In genomic region chr1:1314678-1315335, GRCh38 we compare ENCODE assay signal across 33 cellular contexts. TPM values are rescaled to one million over a fixed set of nuclear protein-coding genes. Genes with fewer than 3 reads are reported as not detected.
A peak's percentile ranks its signal among the peaks of the same experiment; 100 is the strongest.
DNase-seq lines count a peak whose midpoint lies in the region; ATAC-seq and TF ChIP-seq lines count a peak whose summit lies in the region.
"Had no signal": no experiment of that assay in that cellular context is flagged by ENCODE, and none has a peak within 500 bp of the region (broad histone marks: within the 10 kb centered on the region; RNA-seq: fewer than 3 reads in every experiment).

No MANE protein-coding gene starts in this region.

- no peak overlapping the region for H3T11ph ChIP-seq in H9 (ENCODE audit: low read length)

- no peak overlapping the region for H3K9ac ChIP-seq in H9 (ENCODE audit: extremely low read depth, insufficient read length, low read length)
- peak overlapping the region; percentile 18; the same call in 1 of the 2 replicates for H3K9ac ChIP-seq in Karpas-422 (ENCODE audit: low read length)
- peak overlapping the region; percentile 60 for H3K9ac ChIP-seq in neuronal stem cell (ENCODE audit: low read depth, low read length, poor library complexity)
- H3K9ac ChIP-seq: SK-N-SH had no signal

- H2AK5ac ChIP-seq in H9 (ENCODE audit: insufficient read length, low read length) (no peak overlapping the region), neuronal stem cell (ENCODE audit: low read depth, low read length) (peak overlapping the region; percentile 94)

- H3K9me3 ChIP-seq in H9 (ENCODE audit: control insufficient read depth, low read depth, low read length) (no peaks in the 10 kb centered on the region), Karpas-422 (ENCODE audit: low read length) (no peaks in the 10 kb centered on the region), ectodermal cell (ENCODE audit: control insufficient read depth, low read length) (no peaks in the 10 kb centered on the region), neuronal stem cell (replicated peaks in 1 of 2; ENCODE audit: control insufficient read depth in 2 of 2, insufficient read depth in 1 of 2, low read depth in 1 of 2, low read length in 2 of 2) (no peaks in the 10 kb centered on the region)
- H3K9me3 ChIP-seq: BLaER1 treated with 17β-estradiol and CSF1 and Interleukin-3, amounts not matched to agents 10 nM and 100 nM; SK-N-SH; suprapubic skin; upper lobe of right lung had no signal

- no peak overlapping the region for H2BK15ac ChIP-seq in H9 (ENCODE audit: low read depth, low read length)
- no peak overlapping the region for H2BK15ac ChIP-seq in neuronal stem cell (ENCODE audit: low read length)

- peaks cover 18 to 66% (median 64%) of the 10 kb centered on the region in 3 experiments for H3K36me3 Mint-ChIP-seq in H9 (ENCODE audit: insufficient read depth in 1 of 3, low read depth in 3 of 3)
- H3K36me3 Mint-ChIP-seq: natural killer cell treated with Interleukin-12 subunit alpha and Interleukin-12 subunit beta and Interleukin-15 and Interleukin-18, amount 100 ng/mL, for 72 hours had no signal

- H3K27ac Mint-ChIP-seq in H9: peak overlapping the region in 1 of 3 experiments; percentile 67; a peak in 3 of 7 replicates
- H3K27ac Mint-ChIP-seq: activated naive CD4-positive, alpha-beta T cell treated with anti-CD3 and anti-CD28 coated beads, Interleukin-2, amount 10 ng/mL, durations not matched to agents 7 days and 5 days; HFFc6; natural killer cell treated with Interleukin-12 subunit alpha and Interleukin-12 subunit beta and Interleukin-15 and Interleukin-18, amount 100 ng/mL, for 72 hours; T-helper 17 cell had no signal

- no peak for TF ChIP-seq CTCF in H9 (conservative IDR thresholded peaks at IDR 0.05)

- H3K18ac ChIP-seq in H9 (ENCODE audit: insufficient read length, low read depth, low read length): peak overlapping the region; percentile 67
- H3K18ac ChIP-seq in neuronal stem cell (ENCODE audit: low read length): no peak overlapping the region

- H3K4me2 ChIP-seq in H9 (ENCODE audit: insufficient read depth, insufficient read length, low read length): no peak overlapping the region
- H3K4me2 ChIP-seq in Karpas-422 (ENCODE audit: low read depth, low read length, poor library complexity, severe bottlenecking): no peak overlapping the region
- no peak overlapping the region for H3K4me2 ChIP-seq in neuronal stem cell (ENCODE audit: insufficient read depth, low read length, poor library complexity, severe bottlenecking)
- H3K4me2 ChIP-seq: BLaER1 treated with 17β-estradiol and CSF1 and Interleukin-3, amounts not matched to agents 10 nM and 100 nM; hepatocyte; SK-N-SH had no signal

- H2AFZ ChIP-seq in H9 (ENCODE audit: low read length): no peak overlapping the region
- H2AFZ ChIP-seq in Karpas-422 (ENCODE audit: low read length): no peak overlapping the region
- H2AFZ ChIP-seq in neuronal stem cell (ENCODE audit: low read length): no peak overlapping the region
- H2AFZ ChIP-seq: hepatocyte had no signal

- no peaks in the 10 kb centered on the region for H3K79me1 ChIP-seq in H9 (ENCODE audit: insufficient read depth, low read depth, low read length, poor library complexity, severe bottlenecking)
- H3K79me1 ChIP-seq in neuronal stem cell (ENCODE audit: low read depth, low read length): peaks cover 22% of the 10 kb centered on the region

- no peaks in the 10 kb centered on the region for H3K9me3 Mint-ChIP-seq in H9
- H3K9me3 Mint-ChIP-seq: activated naive CD4-positive, alpha-beta T cell treated with anti-CD3 and anti-CD28 coated beads, Interleukin-2, amount 10 ng/mL, durations not matched to agents 7 days and 5 days; HFFc6; IgD-negative memory B cell; immature natural killer cell; natural killer cell treated with Interleukin-12 subunit alpha and Interleukin-12 subunit beta and Interleukin-15 and Interleukin-18, amount 100 ng/mL, for 72 hours had no signal

- no peak overlapping the region for H4K91ac ChIP-seq in H9 (ENCODE audit: insufficient read length, low read depth, low read length)
- no peak overlapping the region for H4K91ac ChIP-seq in neuronal stem cell (ENCODE audit: low read depth, low read length, poor library complexity)

- ATAC-seq in HG02588 (IDR thresholded peaks at IDR 0.05; ENCODE audit: unreplicated experiment): no peak
- ATAC-seq in SK-N-SH treated with all-trans-retinoic acid at 6 μM for 48 hours: no peak
- ATAC-seq: left cardiac atrium; natural killer cell treated with Interleukin-12 subunit alpha and Interleukin-12 subunit beta and Interleukin-15 and Interleukin-18, amount 100 ng/mL, for 72 hours; T-helper 17 cell; upper lobe of right lung had no signal

- no peak overlapping the region for H3K27ac ChIP-seq in H9 (ENCODE audit: insufficient read length, low read depth, low read length)
- peak overlapping the region; percentile 32 for H3K27ac ChIP-seq in Karpas-422 (ENCODE audit: low read length)
- peak overlapping the region; percentile 8 for H3K27ac ChIP-seq in ectodermal cell (ENCODE audit: insufficient read depth, low read depth, low read length, poor library complexity, severe bottlenecking)
- H3K27ac ChIP-seq in neuronal stem cell (replicated peaks; ENCODE audit: low read length): peak overlapping the region; percentile 61
- H3K27ac ChIP-seq: BLaER1 treated with 17β-estradiol and CSF1 and Interleukin-3, amounts not matched to agents 10 nM and 100 nM; brain microvascular endothelial cell; hepatocyte; HL-60; suprapubic skin; upper lobe of right lung had no signal

- H4K8ac ChIP-seq in H9 (replicated peaks; ENCODE audit: insufficient read length, low read depth, low read length) (no peak overlapping the region), neuronal stem cell (ENCODE audit: low read depth, low read length) (peak overlapping the region; percentile 65)

- no peak overlapping the region for H3K4me3 ChIP-seq in Karpas-422 (ENCODE audit: low read length)
- no peak overlapping the region for H3K4me3 ChIP-seq in ectodermal cell (ENCODE audit: insufficient read depth, low read depth, low read length)
- H3K4me3 ChIP-seq in neuronal stem cell (ENCODE audit: low read length in 2 of 2): no peak overlapping the region
- H3K4me3 ChIP-seq: BLaER1 treated with 17β-estradiol and CSF1 and Interleukin-3, amounts not matched to agents 10 nM and 100 nM; dorsolateral prefrontal cortex; hepatocyte; suprapubic skin; upper lobe of right lung had no signal

- no peaks in the 10 kb centered on the region; the same call in 1 of the 2 replicates for H3K4me1 ChIP-seq in H9 (ENCODE audit: insufficient read depth, low read length)
- H3K4me1 ChIP-seq in Karpas-422 (ENCODE audit: low read length): peaks cover 28% of the 10 kb centered on the region
- H3K4me1 ChIP-seq in ectodermal cell (ENCODE audit: control insufficient read depth, insufficient read depth, low read length): peaks cover 12% of the 10 kb centered on the region
- H3K4me1 ChIP-seq in neuronal stem cell (ENCODE audit: control insufficient read depth in 2 of 2, insufficient read depth in 1 of 2, low read depth in 1 of 2, low read length in 2 of 2): peaks cover 0 to 7% of the 10 kb centered on the region in 2 donors

- no peak overlapping the region; the same call in 1 of the 2 replicates for H3K4ac ChIP-seq in H9 (ENCODE audit: low read depth, low read length)
- no peak overlapping the region for H3K4ac ChIP-seq in neuronal stem cell (ENCODE audit: low read length)

- H3K27me3 Mint-ChIP-seq in H9 (ENCODE audit: low read depth): no peaks in the 10 kb centered on the region
- H3K27me3 Mint-ChIP-seq: activated naive CD4-positive, alpha-beta T cell treated with anti-CD3 and anti-CD28 coated beads, Interleukin-2, amount 10 ng/mL, durations not matched to agents 7 days and 5 days; IgD-negative memory B cell; natural killer cell treated with Interleukin-12 subunit alpha and Interleukin-12 subunit beta and Interleukin-15 and Interleukin-18, amount 100 ng/mL, for 72 hours; T-helper 17 cell had no signal

- H2BK12ac ChIP-seq in H9 (ENCODE audit: insufficient read length, low read depth, low read length) (no peak overlapping the region), neuronal stem cell (ENCODE audit: low read length) (no peak overlapping the region)

- H3K36me3 ChIP-seq in Karpas-422 (ENCODE audit: insufficient read depth, low read length): peaks cover 11% of the 10 kb centered on the region
- peaks cover 22% of the 10 kb centered on the region for H3K36me3 ChIP-seq in ectodermal cell (ENCODE audit: control insufficient read depth, insufficient read depth, low read length)
- peaks cover 57 to 94% of the 10 kb centered on the region in 2 donors for H3K36me3 ChIP-seq in neuronal stem cell (replicated peaks in 1 of 2; ENCODE audit: control insufficient read depth in 2 of 2, insufficient read depth in 2 of 2, low read length in 2 of 2)

- H4K5ac ChIP-seq in H9 (ENCODE audit: insufficient read length, low read depth, low read length): no peak overlapping the region

- no peak overlapping the region for H2BK20ac ChIP-seq in H9 (ENCODE audit: low read depth, low read length, poor library complexity, severe bottlenecking)

- no peak overlapping the region for H2BK5ac ChIP-seq in H9 (ENCODE audit: insufficient read length, low read length)
- peak overlapping the region; percentile 87 for H2BK5ac ChIP-seq in neuronal stem cell (ENCODE audit: low read length)

- no peak overlapping the region for H3K56ac ChIP-seq in H9 (ENCODE audit: insufficient read length, low read depth, low read length)

- H3K23ac ChIP-seq in H9 (ENCODE audit: insufficient read length, low read depth, low read length) (no peak overlapping the region), neuronal stem cell (ENCODE audit: low read depth, low read length, poor library complexity) (peak overlapping the region; percentile 97)

- H3K27me3 ChIP-seq in H9 (ENCODE audit: insufficient read depth, low read length): no peaks in the 10 kb centered on the region
- no peaks in the 10 kb centered on the region for H3K27me3 ChIP-seq in Karpas-422 (ENCODE audit: low read length)
- H3K27me3 ChIP-seq in ectodermal cell (ENCODE audit: control insufficient read depth, insufficient read depth, low read length, poor library complexity, severe bottlenecking): peaks cover under 1% of the 10 kb centered on the region
- H3K27me3 ChIP-seq in neuronal stem cell (ENCODE audit: control insufficient read depth in 3 of 3, insufficient read depth in 3 of 3, low read depth in 1 of 3, low read length in 3 of 3): no peaks in the 10 kb centered on the region
- H3K27me3 ChIP-seq: BLaER1 treated with 17β-estradiol and CSF1 and Interleukin-3, amounts not matched to agents 10 nM and 100 nM; brain microvascular endothelial cell; dorsolateral prefrontal cortex; hepatocyte; suprapubic skin; upper lobe of right lung had no signal

- H3K14ac ChIP-seq in H9 (ENCODE audit: insufficient read depth, low read length) (no peak overlapping the region; the same call in 1 of the 2 replicates), neuronal stem cell (ENCODE audit: low read length) (no peak overlapping the region)

- H2BK120ac ChIP-seq in H9 (ENCODE audit: low read depth, low read length, poor library complexity, severe bottlenecking) (no peak overlapping the region), neuronal stem cell (ENCODE audit: low read depth, low read length) (peak overlapping the region; percentile 72)

- H3K4me1 Mint-ChIP-seq in H9: peaks cover 8 to 19% of the 10 kb centered on the region in 2 experiments

- peak overlapping the region in 1 of 2 experiments; percentile 46; a peak in 2 of 5 replicates for H3K4me3 Mint-ChIP-seq in H9
- H3K4me3 Mint-ChIP-seq: activated naive CD4-positive, alpha-beta T cell treated with anti-CD3 and anti-CD28 coated beads, Interleukin-2, amount 10 ng/mL, durations not matched to agents 7 days and 5 days; HFFc6; IgD-negative memory B cell; immature natural killer cell; natural killer cell treated with Interleukin-12 subunit alpha and Interleukin-12 subunit beta and Interleukin-15 and Interleukin-18, amount 100 ng/mL, for 72 hours had no signal

- WGBS in H9 (ENCODE audit: extremely low coverage, insufficient read length, low lambda C conversion rate): no CpG with 5 or more reads among the region's 23 CpGs
- 94 to 95% methylated on average over 23 of the region's 23 CpGs for WGBS in ectodermal cell, 2 experiments
- no CpG with 5 or more reads among the region's 23 CpGs for WGBS in neuronal stem cell (ENCODE audit: extremely low coverage in 2 of 2, insufficient read length in 2 of 2, insufficient replicate concordance in 1 of 2), 2 donors

- H4K20me1 ChIP-seq in H9 (ENCODE audit: control insufficient read depth, insufficient read depth, insufficient read length) (no peaks in the 10 kb centered on the region), Karpas-422 (ENCODE audit: insufficient read depth, low read depth, low read length) (peaks cover 11% of the 10 kb centered on the region; the same call in 1 of the 2 replicates)

- no peaks in the 10 kb centered on the region for H3K79me2 ChIP-seq in H9 (ENCODE audit: insufficient read depth, low read length)
- peaks cover 19% of the 10 kb centered on the region for H3K79me2 ChIP-seq in Karpas-422 (ENCODE audit: low read length)

- H3K9me2 ChIP-seq in Karpas-422 (replicated peaks; ENCODE audit: insufficient read depth, low read length): no peaks in the 10 kb centered on the region
- H3K9me2 ChIP-seq: SK-N-SH had no signal

- DNase-seq in H9 (no peak), Karpas-422 (no peak), neuronal stem cell (ENCODE audit: low spot score) (no peak), NCI-H345 (lab: John Stamatoyannopoulos, UW) (no peak), MV-4-11 (lab: John Stamatoyannopoulos, UW) (no peak)
- DNase-seq: activated CD4-positive, alpha-beta T cell treated with anti-CD3 and anti-CD28 coated beads, Interleukin-2, amount 50 U/mL, for 48 hours; activated CD4-positive, CD25-positive, alpha-beta regulatory T cell treated with anti-CD3 and anti-CD28 coated beads, Interleukin-2, amount 50 U/mL, for 72 hours; activated naive CD4-positive, alpha-beta T cell treated with anti-CD3 and anti-CD28 coated beads, Interleukin-2, amount 10 ng/mL, durations not matched to agents 7 days and 5 days; amniotic stem cell; brain microvascular endothelial cell; DMS53; HFFc6; immature natural killer cell; left cardiac atrium; NCI-H1092; NCI-H1694; NCI-H2171; OCI-M1; SK-N-SH; stimulated activated CD4-positive, alpha-beta T cell treated with anti-CD3 and anti-CD28 coated beads, Interleukin-15, amount 100 ng/mL, for 24 hours; stimulated activated CD4-positive, alpha-beta T cell treated with anti-CD3 and anti-CD28 coated beads, Interleukin-4, amount 100 ng/mL, for 4 hours; T-helper 17 cell; upper lobe of right lung had no signal

- no peaks in the 10 kb centered on the region for H3K23me2 ChIP-seq in H9 (ENCODE audit: insufficient read length, low read depth, low read length, poor library complexity, severe bottlenecking)

RNA-seq across cellular contexts. Expression of gene PUSL1, which starts 6.4 kb away (rescaled TPM):
- 38.0 and 40.9 TPM in 2 replicates for total RNA-seq in H9 (2021)
- total RNA-seq in Karpas-422 (2014; rRNA removed; shearing (Covaris generic); ENCODE audit: low replicate concordance): 14.9 and 45.1 TPM in 2 replicates
- polyA plus RNA-seq in ectodermal cell (2013, experiment 1 of 4): 18.1 TPM
- polyA plus RNA-seq in ectodermal cell (2013, experiment 2 of 4): 19.2 TPM
- 16.2 TPM for polyA plus RNA-seq in ectodermal cell (2013, experiment 3 of 4)
- polyA plus RNA-seq in ectodermal cell (2013, experiment 4 of 4): 17.3 TPM
- polyA plus RNA-seq in neuronal stem cell (2013, experiment 1 of 2): 15.2 TPM
- polyA plus RNA-seq in neuronal stem cell (2013, experiment 2 of 2): 15.0 TPM

RNA-seq across cellular contexts. Expression of gene ACAP3, which starts 7.1 kb away (rescaled TPM):
- 39.5 and 41.4 TPM in 2 replicates for total RNA-seq in H9 (2021)
- 28.1 and 94.6 TPM in 2 replicates for total RNA-seq in Karpas-422 (2014; rRNA removed; shearing (Covaris generic); ENCODE audit: low replicate concordance)
- polyA plus RNA-seq in ectodermal cell (2013, experiment 1 of 4): 41.7 TPM
- polyA plus RNA-seq in ectodermal cell (2013, experiment 2 of 4): 45.9 TPM
- 40.2 TPM for polyA plus RNA-seq in ectodermal cell (2013, experiment 3 of 4)
- 45.9 TPM for polyA plus RNA-seq in ectodermal cell (2013, experiment 4 of 4)
- 19.8 TPM for polyA plus RNA-seq in neuronal stem cell (2013, experiment 1 of 2)
- 18.5 TPM for polyA plus RNA-seq in neuronal stem cell (2013, experiment 2 of 2)

RNA-seq across cellular contexts. Expression of gene INTS11, which starts 9.7 kb away (rescaled TPM):
- total RNA-seq in H9 (2021): 138 and 139 TPM in 2 replicates
- 69.8 and 168 TPM in 2 replicates for total RNA-seq in Karpas-422 (2014; rRNA removed; shearing (Covaris generic); ENCODE audit: low replicate concordance)
- 142 TPM for polyA plus RNA-seq in ectodermal cell (2013, experiment 1 of 4)
- polyA plus RNA-seq in ectodermal cell (2013, experiment 2 of 4): 127 TPM
- polyA plus RNA-seq in ectodermal cell (2013, experiment 3 of 4): 92.8 TPM
- 101 TPM for polyA plus RNA-seq in ectodermal cell (2013, experiment 4 of 4)
- 73.8 TPM for polyA plus RNA-seq in neuronal stem cell (2013, experiment 1 of 2)
- polyA plus RNA-seq in neuronal stem cell (2013, experiment 2 of 2): 72.0 TPM

RNA-seq across cellular contexts. Expression of gene CPTP, which starts 9.8 kb away (rescaled TPM):
- 14.0 and 15.0 TPM in 2 replicates for total RNA-seq in H9 (2021)
- total RNA-seq in Karpas-422 (2014; rRNA removed; shearing (Covaris generic); ENCODE audit: low replicate concordance): 35.0 and 74.7 TPM in 2 replicates
- 11.2 TPM for polyA plus RNA-seq in ectodermal cell (2013, experiment 1 of 4)
- polyA plus RNA-seq in ectodermal cell (2013, experiment 2 of 4): 12.4 TPM
- 11.4 TPM for polyA plus RNA-seq in ectodermal cell (2013, experiment 3 of 4)
- polyA plus RNA-seq in ectodermal cell (2013, experiment 4 of 4): 11.4 TPM
- polyA plus RNA-seq in neuronal stem cell (2013, experiment 1 of 2): 9.4 TPM
- polyA plus RNA-seq in neuronal stem cell (2013, experiment 2 of 2): 9.2 TPM

RNA-seq across cellular contexts. Expression of gene TAS1R3, which starts 16.3 kb away (rescaled TPM):
- 0.28 and 0.35 TPM in 2 replicates for total RNA-seq in H9 (2021)
- 49.2 and 82.6 TPM in 2 replicates for total RNA-seq in Karpas-422 (2014; rRNA removed; shearing (Covaris generic); ENCODE audit: low replicate concordance)
- not detected for polyA plus RNA-seq in ectodermal cell (2013, experiment 1 of 4)
- polyA plus RNA-seq in ectodermal cell (2013, experiment 2 of 4): 0.21 TPM
- polyA plus RNA-seq in ectodermal cell (2013, experiment 3 of 4): 0.21 TPM
- 0.12 TPM for polyA plus RNA-seq in ectodermal cell (2013, experiment 4 of 4)
- polyA plus RNA-seq in neuronal stem cell (2013, experiment 1 of 2): 0.14 TPM
- polyA plus RNA-seq in neuronal stem cell (2013, experiment 2 of 2): 0.12 TPM
